Comparison of ENCODE assay signal across 21 cellular contexts in the genomic region with DNA sequence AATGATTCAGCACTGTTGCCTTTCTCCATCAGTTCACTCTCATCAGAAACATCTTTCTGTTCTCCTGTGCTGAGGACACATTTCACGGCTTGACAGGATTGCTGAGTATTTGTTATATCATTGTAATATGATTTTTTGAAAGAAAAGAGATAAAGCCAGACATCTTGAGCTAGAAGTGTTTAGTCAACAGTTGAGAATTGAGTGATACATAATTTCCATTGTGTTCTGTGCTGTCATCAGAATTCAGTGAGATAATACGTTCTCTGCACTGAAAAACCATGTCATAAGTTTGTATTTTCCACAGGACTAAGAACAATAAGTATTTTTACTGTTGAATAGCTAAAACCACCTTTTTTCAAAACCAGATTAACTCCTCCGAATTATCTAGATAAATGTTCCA.
"Had no signal": no experiment of that assay in that cellular context is flagged by ENCODE, and none has a peak within 500 bp of the region (broad histone marks: within the 10 kb centered on the region; RNA-seq: fewer than 3 reads in every experiment).

No MANE protein-coding gene starts in this region.

- H3K36me3 ChIP-seq: colonic mucosa, gastrocnemius medialis, heart right ventricle, left lung, lower lobe of right lung had no signal

- H3K4me1 Mint-ChIP-seq: endodermal cell had no signal

- H3K9me3 Mint-ChIP-seq: dendritic cell treated with granulocyte-macrophage colony-stimulating factor and Interleukin-4, amounts not matched to agents 40 ng/mL and 50 ng/mL, for 4 days; effector memory CD8-positive, alpha-beta T cell; endodermal cell had no signal

- H3K27ac Mint-ChIP-seq: dendritic cell treated with granulocyte-macrophage colony-stimulating factor and Interleukin-4, amounts not matched to agents 40 ng/mL and 50 ng/mL, for 4 days; effector memory CD8-positive, alpha-beta T cell; endodermal cell had no signal

- H3K27me3 Mint-ChIP-seq: dendritic cell treated with granulocyte-macrophage colony-stimulating factor and Interleukin-4, amounts not matched to agents 40 ng/mL and 50 ng/mL, for 4 days had no signal

- DNase-seq: colonic mucosa; cortex of kidney; effector CD8-positive, alpha-beta T cell; effector memory CD8-positive, alpha-beta T cell; endodermal cell; erythroblast; foreskin fibroblast; foreskin melanocyte; gastrocnemius medialis; glutamatergic neuron; head of caudate nucleus; hippocampal formation; left cardiac atrium; left lung; left ventricle myocardium superior; lower lobe of right lung; mesendoderm; midbrain had no signal

- H3K4me3 ChIP-seq: colonic mucosa, gastrocnemius medialis, heart right ventricle, left lung, lower lobe of right lung had no signal

- H3K4me1 ChIP-seq: colonic mucosa, gastrocnemius medialis, heart right ventricle, left lung, lower lobe of right lung had no signal

- H3K9me3 ChIP-seq: colonic mucosa, gastrocnemius medialis, heart right ventricle, left lung, lower lobe of right lung had no signal

- H3K4me3 Mint-ChIP-seq: dendritic cell treated with granulocyte-macrophage colony-stimulating factor and Interleukin-4, amounts not matched to agents 40 ng/mL and 50 ng/mL, for 4 days; effector memory CD8-positive, alpha-beta T cell; endodermal cell had no signal

- H3K27ac ChIP-seq: colonic mucosa, epithelial cell of prostate, gastrocnemius medialis, heart right ventricle, left lung, lower lobe of right lung had no signal

- H3K27me3 ChIP-seq: colonic mucosa, gastrocnemius medialis, heart right ventricle, left lung had no signal
